In genomic region chr4:138669479-138670165, GRCh38 we compare ENCODE assay signal across 15 cellular contexts.
A peak's percentile ranks its signal among the peaks of the same experiment; 100 is the strongest.
DNase-seq lines count a peak whose midpoint lies in the region; ATAC-seq, FAIRE-seq and TF ChIP-seq lines count a peak whose summit lies in the region.
"Had no signal": no experiment of that assay in that cellular context is flagged by ENCODE, and none has a peak within 500 bp of the region (broad histone marks: within the 10 kb centered on the region; RNA-seq: fewer than 3 reads in every experiment).

No MANE protein-coding gene starts in this region.

- CTCF ChIA-PET in AG04450 (lab: Charles Lee): interaction anchor here (1.9 kb wide), 1 partner anchor 12 kb away, joined by 13 read pairs; no protein-coding TSS in a partner anchor

- no peak overlapping the region for H3K14ac ChIP-seq in neuronal stem cell (ENCODE audit: low read length)

- H4K91ac ChIP-seq in neuronal stem cell (ENCODE audit: low read depth, low read length, poor library complexity): no peak overlapping the region

- H3K18ac ChIP-seq in neuronal stem cell (ENCODE audit: low read length): no peak overlapping the region

- no peak overlapping the region for H4K8ac ChIP-seq in neuronal stem cell (ENCODE audit: low read depth, low read length)

- H3K27ac ChIP-seq in AG04450 (ENCODE audit: low read depth, low read length): peak overlapping the region; percentile 60
- H3K27ac ChIP-seq in kidney (ENCODE audit: low read depth in 2 of 2, low read length in 2 of 2): no peak overlapping the region
- no peak overlapping the region for H3K27ac ChIP-seq in neuronal stem cell (replicated peaks; ENCODE audit: low read length)

- H3K4me1 ChIP-seq in kidney (ENCODE audit: control insufficient read depth in 1 of 2, insufficient read depth in 1 of 2, low read depth in 1 of 2, low read length in 2 of 2) (peaks cover 17% of the 10 kb centered on the region in 2 donors), neuronal stem cell (ENCODE audit: control insufficient read depth in 2 of 2, insufficient read depth in 1 of 2, low read depth in 1 of 2, low read length in 2 of 2) (peaks cover 6 to 11% of the 10 kb centered on the region in 2 donors)

- H3K4me3 ChIP-seq in AG04450 (ENCODE audit: low read depth, low read length) (no peak overlapping the region), choroid plexus epithelial cell (ENCODE audit: low read depth, low read length) (no peak overlapping the region), kidney (ENCODE audit: low read length in 2 of 2) (no peak overlapping the region), neuronal stem cell (ENCODE audit: low read length in 2 of 2) (no peak overlapping the region)

- no peak for FAIRE-seq in kidney (lab: Jason Lieb, UNC)
- FAIRE-seq: G401.6, TTC549 had no signal

- H3K4ac ChIP-seq in neuronal stem cell (ENCODE audit: low read length): no peak overlapping the region

- no peaks in the 10 kb centered on the region for H3K36me3 ChIP-seq in kidney (ENCODE audit: control insufficient read depth in 1 of 2, insufficient read depth in 2 of 2, low read length in 2 of 2)
- H3K36me3 ChIP-seq in neuronal stem cell (replicated peaks in 1 of 2; ENCODE audit: control insufficient read depth in 2 of 2, insufficient read depth in 2 of 2, low read length in 2 of 2): no peaks in the 10 kb centered on the region

- H3K27me3 ChIP-seq in AG04450 (ENCODE audit: control insufficient read depth, insufficient read depth, low read length): no peaks in the 10 kb centered on the region
- no peaks in the 10 kb centered on the region for H3K27me3 ChIP-seq in neuronal stem cell (ENCODE audit: control insufficient read depth in 3 of 3, insufficient read depth in 3 of 3, low read depth in 1 of 3, low read length in 3 of 3)

- DNase-seq in AG04450 (ENCODE audit: low read depth, low spot score) (peak; percentile 81), HS-5 (ENCODE audit: low read depth) (peak; percentile 50), choroid plexus epithelial cell (ENCODE audit: low read depth) (peak; percentile 86), kidney (no peak), neuronal stem cell (ENCODE audit: low spot score) (no peak)
- DNase-seq: ACHN; activated T-cell treated with anti-CD3 and anti-CD28 coated beads, Interleukin-2, amount 50 U/mL, for 1 hour; KBM-7; nucleus accumbens; RPMI8226 had no signal

- peak; percentile 29 for ATAC-seq in GM19372 (IDR thresholded peaks at IDR 0.05; ENCODE audit: low read depth, unreplicated experiment)
- ATAC-seq in GM18909 (IDR thresholded peaks at IDR 0.05; ENCODE audit: poor library complexity, unreplicated experiment): no peak
- no peak for ATAC-seq in HG03457 (IDR thresholded peaks at IDR 0.05; ENCODE audit: unreplicated experiment)

- no peak overlapping the region for H2BK120ac ChIP-seq in neuronal stem cell (ENCODE audit: low read depth, low read length)

- H3K9me3 ChIP-seq in AG04450 (ENCODE audit: control insufficient read depth, insufficient read depth, low read length) (no peaks in the 10 kb centered on the region; the same call in 1 of the 2 replicates), kidney (ENCODE audit: control insufficient read depth in 1 of 2, low read length in 2 of 2) (no peaks in the 10 kb centered on the region), neuronal stem cell (replicated peaks in 1 of 2; ENCODE audit: control insufficient read depth in 2 of 2, insufficient read depth in 1 of 2, low read depth in 1 of 2, low read length in 2 of 2) (peaks cover 0 to 2% of the 10 kb centered on the region in 2 donors)

- no CpG with 5 or more reads among the region's 6 CpGs for WGBS in neuronal stem cell (ENCODE audit: extremely low coverage in 2 of 2, insufficient read length in 2 of 2, insufficient replicate concordance in 1 of 2), 2 donors

- H2BK12ac ChIP-seq in neuronal stem cell (ENCODE audit: low read length): no peak overlapping the region

- H3K9ac ChIP-seq in kidney (ENCODE audit: low read length in 2 of 2): no peak overlapping the region
- no peak overlapping the region for H3K9ac ChIP-seq in neuronal stem cell (ENCODE audit: low read depth, low read length, poor library complexity)

- H2AFZ ChIP-seq in neuronal stem cell (ENCODE audit: low read length): no peak overlapping the region

- no peak overlapping the region for H3K4me2 ChIP-seq in neuronal stem cell (ENCODE audit: insufficient read depth, low read length, poor library complexity, severe bottlenecking)

- H2AK5ac ChIP-seq in neuronal stem cell (ENCODE audit: low read depth, low read length): no peak overlapping the region

- no peaks in the 10 kb centered on the region for H3K79me1 ChIP-seq in neuronal stem cell (ENCODE audit: low read depth, low read length)

- H2BK15ac ChIP-seq in neuronal stem cell (ENCODE audit: low read length): no peak overlapping the region

- no peak overlapping the region for H3K23ac ChIP-seq in neuronal stem cell (ENCODE audit: low read depth, low read length, poor library complexity)

- POLR2A ChIA-PET in AG04450 (lab: Yijun Ruan, JAX): interaction anchor here (0.7 kb wide), 2 partner anchors 30 to 93 kb away, joined by 3 to 9 read pairs; no protein-coding TSS in a partner anchor

- TF ChIP-seq CTCF in AG04450 (IDR thresholded peaks at IDR 0.05; ENCODE audit: low read depth, low read length): no peak
- no peak for TF ChIP-seq CTCF in choroid plexus epithelial cell (conservative IDR thresholded peaks at IDR 0.05; ENCODE audit: low read depth, low read length)
- no peak for TF ChIP-seq CTCF in kidney (IDR thresholded peaks at IDR 0.05; ENCODE audit: borderline replicate concordance, extremely low read depth, insufficient read depth)

- intact Hi-C loops in kidney (cut with DNase I): loop anchor here (10.0 kb wide), 1 partner anchor 635 kb away; no protein-coding TSS in a partner anchor

- no peak overlapping the region for H2BK5ac ChIP-seq in neuronal stem cell (ENCODE audit: low read length)

Comparison
In these comparisons a context has a peak if more than half of its experiments do, and no peak if none do; other contexts are left out.
1. DNase-seq: peak in AG04450 (single experiment), HS-5 (single experiment) and choroid plexus epithelial cell (single experiment); none in kidney (single experiment) and neuronal stem cell (single experiment).